In the genomic region with DNA sequence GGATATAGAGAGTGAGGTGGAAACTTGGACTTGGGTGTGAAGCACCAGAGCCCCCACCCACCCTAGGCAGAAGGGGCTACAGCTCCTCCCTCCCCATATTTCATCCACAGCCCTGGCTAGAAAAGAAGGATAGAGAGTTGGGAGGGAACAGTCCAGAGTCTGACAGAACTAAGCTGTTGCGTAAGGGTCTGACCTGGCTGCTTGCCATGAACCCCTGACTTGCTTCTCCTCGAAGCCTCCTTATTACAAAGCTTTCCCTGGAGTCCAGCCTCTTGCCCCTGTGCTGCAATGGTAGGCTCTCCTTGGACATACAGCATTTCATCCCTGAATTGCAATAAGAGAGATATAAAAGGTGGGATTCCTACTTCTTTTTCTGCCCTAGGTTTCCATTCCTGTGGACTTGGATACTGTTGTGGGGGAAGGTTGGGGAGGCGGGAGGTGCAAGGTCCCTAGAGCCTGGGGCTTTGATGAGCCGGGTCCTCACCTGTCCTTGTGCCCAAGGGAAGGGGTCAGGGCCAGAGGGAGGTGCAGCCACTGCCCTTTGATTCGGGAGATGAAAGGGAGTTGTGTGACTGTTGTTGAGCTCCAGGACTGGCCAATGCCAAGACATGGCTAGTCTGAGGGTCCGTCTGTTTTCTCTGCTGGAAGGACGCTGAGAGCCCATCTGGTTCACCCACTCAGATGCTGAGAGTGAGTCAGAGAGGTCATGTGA, we compare ENCODE assay signal across 15 cellular contexts. TPM values are rescaled to one million over a fixed set of nuclear protein-coding genes. Genes with fewer than 3 reads are reported as not detected.
DNase-seq lines count a peak whose midpoint lies in the region; ATAC-seq and TF ChIP-seq lines count a peak whose summit lies in the region.
"Had no signal": no experiment of that assay in that cellular context is flagged by ENCODE, and none has a peak within 500 bp of the region (broad histone marks: within the 10 kb centered on the region; RNA-seq: fewer than 3 reads in every experiment).

No MANE protein-coding gene starts in this region.

- H3K4me1 ChIP-seq in IMR-90 (ENCODE audit: control insufficient read depth, insufficient read depth, low read length) (peaks cover 2% of the 10 kb centered on the region; the same call in 1 of the 2 replicates), mammary epithelial cell (ENCODE audit: insufficient read depth, low read length) (peaks cover 5% of the 10 kb centered on the region), right lobe of liver (peaks cover 0 to 23% (median 0%) of the 10 kb centered on the region in 4 donors)

- H3K4me3 ChIP-seq in IMR-90 (ENCODE audit: insufficient read depth, low read depth, low read length) (no peak overlapping the region), mammary epithelial cell (replicated peaks in 1 of 3; ENCODE audit: insufficient read depth in 1 of 3, low read depth in 2 of 3, low read length in 3 of 3) (no peak overlapping the region), right lobe of liver (no peak overlapping the region)
- H3K4me3 ChIP-seq: GM12878 had no signal

- peak; percentile 87 for DNase-seq in CD14-positive monocyte (ENCODE audit: low spot score)
- peak; percentile 58 for DNase-seq in IMR-90
- peak; percentile 16 for DNase-seq in mammary epithelial cell
- DNase-seq in right lobe of liver = peak; percentile 61 to 80 (median 62)
- DNase-seq in chondrocyte (ENCODE audit: low spot score) = no peak
- DNase-seq in natural killer cell treated with Interleukin-12 subunit alpha and Interleukin-12 subunit beta and Interleukin-15 and Interleukin-18, amount 100 ng/mL, for 72 hours (ENCODE audit: low spot score) = no peak
- DNase-seq: activated CD4-positive, CD25-positive, alpha-beta regulatory T cell; kidney glomerular epithelial cell; NCI-H1092 had no signal

- no peak overlapping the region for H3K23ac ChIP-seq in IMR-90 (ENCODE audit: low read depth, low read length)

- peaks cover 18 to 28% (median 20%) of the 10 kb centered on the region in 3 donors for H3K27me3 Mint-ChIP-seq in CD14-positive monocyte (ENCODE audit: low read depth in 3 of 3)
- H3K27me3 Mint-ChIP-seq in chondrocyte (ENCODE audit: low read depth) = peaks cover 21% of the 10 kb centered on the region
- peaks cover 23 to 27% of the 10 kb centered on the region in 2 donors for H3K27me3 Mint-ChIP-seq in natural killer cell treated with Interleukin-12 subunit alpha and Interleukin-12 subunit beta and Interleukin-15 and Interleukin-18, amount 100 ng/mL, for 72 hours

- H3K9ac ChIP-seq in IMR-90 (ENCODE audit: low read depth, low read length) (no peak overlapping the region), mammary epithelial cell (ENCODE audit: insufficient read depth, low read length) (no peak overlapping the region)

- WGBS in IMR-90 (ENCODE audit: extremely low coverage in 2 of 2, insufficient read length in 1 of 2), 2 experiments = no CpG with 5 or more reads among the region's 7 CpGs
- WGBS in mammary epithelial cell (ENCODE audit: low coverage, missing lambda C conversion rate) = 50% methylated on average over 7 of the region's 7 CpGs
- 32% methylated on average over 6 of the region's 7 CpGs for WGBS in right lobe of liver (ENCODE audit: insufficient coverage, low coverage, low lambda C conversion rate, missing lambda C conversion rate)

- H2BK20ac ChIP-seq in IMR-90 (ENCODE audit: low read depth, low read length) = no peak overlapping the region

- H3K18ac ChIP-seq in IMR-90 (ENCODE audit: low read depth, low read length) = no peak overlapping the region

- H3K9me3 ChIP-seq in IMR-90 (ENCODE audit: control insufficient read depth, insufficient read depth, low read length) (no peaks in the 10 kb centered on the region), mammary epithelial cell (replicated peaks; ENCODE audit: insufficient read depth, low read length) (no peaks in the 10 kb centered on the region), right lobe of liver (no peaks in the 10 kb centered on the region)

- no peak for TF ChIP-seq RAD21 in IMR-90 (IDR thresholded peaks at IDR 0.05; ENCODE audit: low read length)

- H4K91ac ChIP-seq in IMR-90 (ENCODE audit: insufficient read depth, low read depth, low read length) = no peak overlapping the region

- dilution Hi-C loops in IMR-90 (cut with HindIII; ENCODE audit: low sequenced_read_pairs, unreplicated experiment) (no loop called here), mammary epithelial cell (cut with HindIII; ENCODE audit: low sequenced_read_pairs) (loop anchor here (5.0 kb wide), 1 partner anchor 61 kb away; no protein-coding TSS in a partner anchor)

- H3K36me3 Mint-ChIP-seq in CD14-positive monocyte = peaks cover 0 to 3% of the 10 kb centered on the region in 2 donors
- no peaks in the 10 kb centered on the region for H3K36me3 Mint-ChIP-seq in chondrocyte (ENCODE audit: low read depth)
- H3K36me3 Mint-ChIP-seq in natural killer cell treated with Interleukin-12 subunit alpha and Interleukin-12 subunit beta and Interleukin-15 and Interleukin-18, amount 100 ng/mL, for 72 hours = no peaks in the 10 kb centered on the region
- H3K36me3 Mint-ChIP-seq: activated naive CD4-positive, alpha-beta T cell treated with anti-CD3 and anti-CD28 coated beads, Interleukin-2, amount 50 U/mL, for 24 hours had no signal

- ATAC-seq in IMR-90 (ENCODE audit: low read depth) = peak; percentile 41
- peak; percentile 21 to 58 (median 40) for ATAC-seq in right lobe of liver
- ATAC-seq in GM19328 (IDR thresholded peaks at IDR 0.05; ENCODE audit: unreplicated experiment) = no peak
- no peak for ATAC-seq in natural killer cell treated with Interleukin-12 subunit alpha and Interleukin-12 subunit beta and Interleukin-15 and Interleukin-18, amount 100 ng/mL, for 72 hours
- ATAC-seq in GM18873 (IDR thresholded peaks at IDR 0.05; ENCODE audit: low FRiP score, unreplicated experiment) = no peak

- no peak overlapping the region for H4K8ac ChIP-seq in IMR-90 (ENCODE audit: low read depth in 2 of 2, low read length in 2 of 2)

- BruUV-seq in IMR-90 (replicated peaks; lab: Mats Ljungman, UMichigan) (no TSS peak), mammary epithelial cell (replicated peaks; lab: Mats Ljungman, UMichigan) (no TSS peak)

- TF ChIP-seq POLR2A in IMR-90 (IDR thresholded peaks at IDR 0.05; ENCODE audit: low read depth, low read length) = no peak
- no peak for TF ChIP-seq POLR2A in right lobe of liver (IDR thresholded peaks at IDR 0.05)

- in situ Hi-C loops in IMR-90 (cut with MboI; ENCODE audit: low sequenced_read_pairs) (no loop called here), mammary epithelial cell (cut with MboI; ENCODE audit: low sequenced_read_pairs in 2 of 2) (loop anchor here in 1 of 2 donors (25.0 kb wide), 1 partner anchor 241 kb away; the partner anchor contains the start of genes GPATCH4 and HAPLN2)

- H2BK5ac ChIP-seq in IMR-90 (ENCODE audit: low read depth, low read length, poor library complexity, severe bottlenecking) = no peak overlapping the region

- H3K27ac Mint-ChIP-seq in CD14-positive monocyte = peak overlapping the region in 4 of 7 donors; percentile 58 to 73 (median 62)
- H3K27ac Mint-ChIP-seq in chondrocyte (ENCODE audit: unreplicated experiment) = no peak overlapping the region
- H3K27ac Mint-ChIP-seq in natural killer cell treated with Interleukin-12 subunit alpha and Interleukin-12 subunit beta and Interleukin-15 and Interleukin-18, amount 100 ng/mL, for 72 hours = no peak overlapping the region
- H3K27ac Mint-ChIP-seq: activated naive CD4-positive, alpha-beta T cell treated with anti-CD3 and anti-CD28 coated beads, Interleukin-2, amount 50 U/mL, for 24 hours had no signal

- no peak overlapping the region for H3K4ac ChIP-seq in IMR-90 (ENCODE audit: low read depth, low read length)

- H3K79me1 ChIP-seq in IMR-90 (ENCODE audit: low read depth in 1 of 2, low read length in 2 of 2) = no peaks in the 10 kb centered on the region

- H2AFZ ChIP-seq in IMR-90 (replicated peaks; ENCODE audit: low read length, poor library complexity) (no peak overlapping the region), mammary epithelial cell (ENCODE audit: low read depth, low read length) (no peak overlapping the region)

- peak overlapping the region; percentile 23 for H2AK9ac ChIP-seq in IMR-90 (replicated peaks; ENCODE audit: low read depth, low read length, poor library complexity)

- H3K27me3 ChIP-seq in IMR-90 (ENCODE audit: control insufficient read depth, insufficient read depth, low read length) (peaks cover 55% of the 10 kb centered on the region), mammary epithelial cell (ENCODE audit: insufficient read depth, low read length) (no peaks in the 10 kb centered on the region), right lobe of liver (no peaks in the 10 kb centered on the region)

- H3K14ac ChIP-seq in IMR-90 (replicated peaks; ENCODE audit: low read depth, low read length) = no peak overlapping the region

- TF ChIP-seq CTCF in CD14-positive monocyte (IDR thresholded peaks at IDR 0.05) (no peak), IMR-90 (conservative IDR thresholded peaks at IDR 0.05; ENCODE audit: low read depth, low read length) (no peak), mammary epithelial cell (conservative IDR thresholded peaks at IDR 0.05 in 1 of 2, IDR thresholded peaks at IDR 0.05 in 1 of 2; ENCODE audit: extremely low read depth in 1 of 2, insufficient read depth in 1 of 2, low read depth in 1 of 2, low read length in 2 of 2) (no peak), right lobe of liver (IDR thresholded peaks at IDR 0.05) (no peak), chondrocyte (IDR thresholded peaks at IDR 0.05) (no peak)

- H3K36me3 ChIP-seq in IMR-90 (ENCODE audit: control insufficient read depth, insufficient read depth, low read length) (no peaks in the 10 kb centered on the region), mammary epithelial cell (ENCODE audit: insufficient read depth, low read length) (no peaks in the 10 kb centered on the region), right lobe of liver (no peaks in the 10 kb centered on the region)

- no peak overlapping the region for H4K5ac ChIP-seq in IMR-90 (ENCODE audit: low read depth, low read length)

- CTCF ChIA-PET in IMR-90 (lab: Yijun Ruan, JAX) = interaction anchor here (0.9 to 1.9 kb wide), 5 partner anchors 11 to 74 kb away, joined by 3 to 6 read pairs (median 4); no protein-coding TSS in a partner anchor
- CTCF ChIA-PET in mammary epithelial cell (lab: Charles Lee; ENCODE audit: low non-redundant PET) = no interaction called here

- no peaks in the 10 kb centered on the region for H3K79me2 ChIP-seq in mammary epithelial cell (ENCODE audit: insufficient read depth, low read length)

- no peaks in the 10 kb centered on the region for H3K9me3 Mint-ChIP-seq in CD14-positive monocyte
- H3K9me3 Mint-ChIP-seq in chondrocyte (ENCODE audit: low read depth) = no peaks in the 10 kb centered on the region
- H3K9me3 Mint-ChIP-seq in natural killer cell treated with Interleukin-12 subunit alpha and Interleukin-12 subunit beta and Interleukin-15 and Interleukin-18, amount 100 ng/mL, for 72 hours = no peaks in the 10 kb centered on the region
- H3K9me3 Mint-ChIP-seq: activated naive CD4-positive, alpha-beta T cell treated with anti-CD3 and anti-CD28 coated beads, Interleukin-2, amount 50 U/mL, for 24 hours had no signal

- H3K4me1 Mint-ChIP-seq in CD14-positive monocyte (peaks cover 41% of the 10 kb centered on the region), chondrocyte (ENCODE audit: low read depth) (peaks cover 6% of the 10 kb centered on the region)
- H3K4me1 Mint-ChIP-seq in natural killer cell treated with Interleukin-12 subunit alpha and Interleukin-12 subunit beta and Interleukin-15 and Interleukin-18, amount 100 ng/mL, for 72 hours (ENCODE audit: low read depth in 2 of 2) = peaks cover 0 to 3% of the 10 kb centered on the region in 2 donors
- H3K4me1 Mint-ChIP-seq: activated naive CD4-positive, alpha-beta T cell treated with anti-CD3 and anti-CD28 coated beads, Interleukin-2, amount 50 U/mL, for 24 hours had no signal

- H2AK5ac ChIP-seq in IMR-90 (ENCODE audit: low read depth, low read length) = no peak overlapping the region

- H3K56ac ChIP-seq in IMR-90 (ENCODE audit: extremely low read depth, insufficient read depth, low read length) = no peak overlapping the region

- no peak overlapping the region for H2BK120ac ChIP-seq in IMR-90 (ENCODE audit: low read depth, low read length)

- H3K4me2 ChIP-seq in IMR-90 (ENCODE audit: low read depth, low read length) (no peak overlapping the region), mammary epithelial cell (ENCODE audit: insufficient read depth, low read depth, low read length) (no peak overlapping the region)

- H3K27ac ChIP-seq in IMR-90 (ENCODE audit: insufficient read depth, low read length) (no peak overlapping the region), mammary epithelial cell (ENCODE audit: insufficient read depth, low read depth, low read length) (no peak overlapping the region), right lobe of liver (no peak overlapping the region)
- H3K27ac ChIP-seq: C4-2B had no signal

- intact Hi-C loops in CD14-positive monocyte (cut with micrococcal nuclease) (no loop called here), IMR-90 (cut with micrococcal nuclease) (no loop called here), mammary epithelial cell (cut with micrococcal nuclease) (no loop called here), right lobe of liver (cut with DNase I) (no loop called here)

- H3K4me3 Mint-ChIP-seq in CD14-positive monocyte (peak overlapping the region in 1 of 2 donors; percentile 21), chondrocyte (ENCODE audit: unreplicated experiment) (no peak overlapping the region)
- no peak overlapping the region for H3K4me3 Mint-ChIP-seq in natural killer cell treated with Interleukin-12 subunit alpha and Interleukin-12 subunit beta and Interleukin-15 and Interleukin-18, amount 100 ng/mL, for 72 hours
- H3K4me3 Mint-ChIP-seq: activated naive CD4-positive, alpha-beta T cell treated with anti-CD3 and anti-CD28 coated beads, Interleukin-2, amount 50 U/mL, for 24 hours had no signal

- H3K9me1 ChIP-seq in IMR-90 (ENCODE audit: insufficient read depth, low read length) = no peaks in the 10 kb centered on the region; the same call in 1 of the 2 replicates

- POLR2A ChIA-PET in IMR-90 (lab: Charles Lee; ENCODE audit: unreplicated experiment) = no interaction called here

- no peaks in the 10 kb centered on the region for H4K20me1 ChIP-seq in IMR-90 (ENCODE audit: insufficient read depth, low read length)
- no peaks in the 10 kb centered on the region for H4K20me1 ChIP-seq in mammary epithelial cell (ENCODE audit: insufficient read depth, low read length)

- H2BK15ac ChIP-seq in IMR-90 (ENCODE audit: low read depth, low read length) = no peak overlapping the region

RNA-seq across cellular contexts. Expression of gene RHBG, which starts 2.7 kb away (rescaled TPM):
- polyA plus RNA-seq in CD14-positive monocyte (not detected), IMR-90 (2012; rRNA removed) (not detected in 2 replicates), mammary epithelial cell (not detected)
- total RNA-seq in IMR-90 (2012; rRNA removed) (not detected in 2 replicates), mammary epithelial cell (not detected), right lobe of liver (1 to 10 TPM in 2 of 6 experiments, under 1 TPM in 2, not detected in 2; 0.42 to 1.6 (median 1.1) TPM), chondrocyte (not detected in 3 replicates)
- polyA plus RNA-seq in IMR-90 (2012; cell fraction: cytosol; rRNA removed) = not detected in 2 replicates
- not detected in 2 replicates for polyA plus RNA-seq in IMR-90 (2012; cell fraction: nucleus; rRNA removed; ENCODE audit: low replicate concordance)
- not detected for polyA minus RNA-seq in mammary epithelial cell
- total RNA-seq in natural killer cell treated with Interleukin-12 subunit alpha and Interleukin-12 subunit beta and Interleukin-15 and Interleukin-18, amount 100 ng/mL, for 72 hours = not detected
- total RNA-seq: GM12878, OCI-LY7 had no signal
- polyA plus RNA-seq: GM12878 had no signal

RNA-seq across cellular contexts. Expression of gene TSACC, which starts 33.4 kb away (rescaled TPM):
- polyA plus RNA-seq in CD14-positive monocyte = under 1 TPM in 1 of 2 donors, not detected in 1; 0.67 TPM
- not detected in 2 replicates for total RNA-seq in IMR-90 (2012; rRNA removed)
- 0.75 and 0.79 TPM in 2 replicates for polyA plus RNA-seq in IMR-90 (2012; rRNA removed)
- 1.5 TPM in 1 of 2 replicates, not detected in the other for polyA plus RNA-seq in IMR-90 (2012; cell fraction: cytosol; rRNA removed)
- polyA plus RNA-seq in IMR-90 (2012; cell fraction: nucleus; rRNA removed; ENCODE audit: low replicate concordance) = not detected in 2 replicates
- not detected for total RNA-seq in mammary epithelial cell
- polyA plus RNA-seq in mammary epithelial cell = 1.1 TPM
- polyA minus RNA-seq in mammary epithelial cell = not detected
- 1 to 10 TPM in 2 of 6 experiments, under 1 TPM in 2, not detected in 2; 0.37 to 1.1 (median 0.99) TPM for total RNA-seq in right lobe of liver
- not detected in 3 replicates for total RNA-seq in chondrocyte
- not detected for total RNA-seq in natural killer cell treated with Interleukin-12 subunit alpha and Interleukin-12 subunit beta and Interleukin-15 and Interleukin-18, amount 100 ng/mL, for 72 hours
- total RNA-seq: GM12878 had no signal

RNA-seq across cellular contexts. Expression of gene CCT3, which starts 33.6 kb away (rescaled TPM):
- polyA plus RNA-seq in CD14-positive monocyte (10 to 100 TPM; 94.8 to 97.3 TPM), IMR-90 (2012; rRNA removed) (293 and 313 TPM in 2 replicates), mammary epithelial cell (461 TPM)
- total RNA-seq in IMR-90 (2012; rRNA removed) (595 and 637 TPM in 2 replicates), mammary epithelial cell (100 to 1,000 TPM; 323 to 345 TPM), right lobe of liver (100 to 1,000 TPM in 3 of 6 experiments, 10 to 100 TPM in 3; 79.3 to 179 (median 115) TPM), chondrocyte (159 to 204 TPM (median 161 TPM) in 3 replicates)
- 159 and 216 TPM in 2 replicates for polyA plus RNA-seq in IMR-90 (2012; cell fraction: cytosol; rRNA removed)
- polyA plus RNA-seq in IMR-90 (2012; cell fraction: nucleus; rRNA removed; ENCODE audit: low replicate concordance) = 89.8 and 167 TPM in 2 replicates
- 434 TPM for polyA minus RNA-seq in mammary epithelial cell
- total RNA-seq in natural killer cell treated with Interleukin-12 subunit alpha and Interleukin-12 subunit beta and Interleukin-15 and Interleukin-18, amount 100 ng/mL, for 72 hours = 100 to 1,000 TPM; 299 to 338 TPM

Comparison
In these comparisons a context has a peak if more than half of its experiments do, and no peak if none do; other contexts are left out.
1. DNase-seq: peak in CD14-positive monocyte (single experiment), IMR-90 (single experiment), mammary epithelial cell (single experiment) and right lobe of liver (3 of 3); none in chondrocyte (single experiment) and natural killer cell treated with Interleukin-12 subunit alpha and Interleukin-12 subunit beta and Interleukin-15 and Interleukin-18, amount 100 ng/mL, for 72 hours (single experiment).
2. H3K27ac Mint-ChIP-seq: peak in CD14-positive monocyte (4 of 7); none in chondrocyte (single experiment) and natural killer cell treated with Interleukin-12 subunit alpha and Interleukin-12 subunit beta and Interleukin-15 and Interleukin-18, amount 100 ng/mL, for 72 hours (0 of 2).
3. ATAC-seq: peak in IMR-90 (single experiment) and right lobe of liver (4 of 4); none in GM19328 (single experiment), natural killer cell treated with Interleukin-12 subunit alpha and Interleukin-12 subunit beta and Interleukin-15 and Interleukin-18, amount 100 ng/mL, for 72 hours (0 of 2) and GM18873 (single experiment).